ENCODE assay signal across 7 cellular contexts in genomic region chr10:46987233-46987930, GRCh38.
A peak's percentile ranks its signal among the peaks of the same experiment; 100 is the strongest.
DNase-seq lines count a peak whose midpoint lies in the region; ATAC-seq and TF ChIP-seq lines count a peak whose summit lies in the region.
"Not testable (repeated sequence)": the region's sequence is repeated elsewhere in the genome, so short reads cannot be mapped to it uniquely, and the experiment has no call there.

No MANE protein-coding gene starts in this region.

- H3K9me3 Mint-ChIP-seq in activated CD4-positive, alpha-beta T cell treated with anti-CD3 and anti-CD28 coated beads for 36 hours (ENCODE audit: low read depth) = not testable (repeated sequence)

- not testable (repeated sequence) for H3K27ac Mint-ChIP-seq in activated CD4-positive, alpha-beta T cell treated with anti-CD3 and anti-CD28 coated beads for 36 hours

- peak; percentile 85 for ATAC-seq in GM19023 (IDR thresholded peaks at IDR 0.05; ENCODE audit: unreplicated experiment)
- peak; percentile 81 for ATAC-seq in GM21723 (IDR thresholded peaks at IDR 0.05; ENCODE audit: unreplicated experiment)
- peak; percentile 68 for ATAC-seq in HG03025 (IDR thresholded peaks at IDR 0.05; ENCODE audit: low FRiP score, unreplicated experiment)
- ATAC-seq in HG03457 (IDR thresholded peaks at IDR 0.05; ENCODE audit: unreplicated experiment) = peak; percentile 91
- ATAC-seq in activated CD4-positive, alpha-beta T cell treated with anti-CD3 and anti-CD28 coated beads for 36 hours = peak; percentile 99
- peak; percentile 95 for ATAC-seq in Right ventricle myocardium inferior
- ATAC-seq in omental fat pad (ENCODE audit: low FRiP score) = peak; percentile 91

- not testable (repeated sequence) for TF ChIP-seq CTCF in omental fat pad (IDR thresholded peaks at IDR 0.05)

- POLR2A ChIA-PET in activated CD4-positive, alpha-beta T cell treated with anti-CD3 and anti-CD28 coated beads for 36 hours (lab: Charles Lee) = not testable (repeated sequence)

- intact Hi-C loops in activated CD4-positive, alpha-beta T cell treated with anti-CD3 and anti-CD28 coated beads for 36 hours (cut with DNase I, micrococcal nuclease); Right ventricle myocardium inferior (cut with DNase I): not testable (repeated sequence)

- DNase-seq in activated CD4-positive, alpha-beta T cell treated with anti-CD3 and anti-CD28 coated beads for 36 hours; Right ventricle myocardium inferior (ENCODE audit: missing footprints); omental fat pad (ENCODE audit: low spot score): not testable (repeated sequence)

- not testable (repeated sequence) for H3K27me3 Mint-ChIP-seq in activated CD4-positive, alpha-beta T cell treated with anti-CD3 and anti-CD28 coated beads for 36 hours

- H3K36me3 Mint-ChIP-seq in activated CD4-positive, alpha-beta T cell treated with anti-CD3 and anti-CD28 coated beads for 36 hours (ENCODE audit: low read depth) = not testable (repeated sequence)

- H3K4me3 Mint-ChIP-seq in activated CD4-positive, alpha-beta T cell treated with anti-CD3 and anti-CD28 coated beads for 36 hours = not testable (repeated sequence)

- H3K4me1 Mint-ChIP-seq in activated CD4-positive, alpha-beta T cell treated with anti-CD3 and anti-CD28 coated beads for 36 hours = not testable (repeated sequence)

- CTCF ChIA-PET in activated CD4-positive, alpha-beta T cell treated with anti-CD3 and anti-CD28 coated beads for 36 hours (lab: Charles Lee) = not testable (repeated sequence)
